Comparison of ENCODE assay signal across 1 cellular context in the genomic region with DNA sequence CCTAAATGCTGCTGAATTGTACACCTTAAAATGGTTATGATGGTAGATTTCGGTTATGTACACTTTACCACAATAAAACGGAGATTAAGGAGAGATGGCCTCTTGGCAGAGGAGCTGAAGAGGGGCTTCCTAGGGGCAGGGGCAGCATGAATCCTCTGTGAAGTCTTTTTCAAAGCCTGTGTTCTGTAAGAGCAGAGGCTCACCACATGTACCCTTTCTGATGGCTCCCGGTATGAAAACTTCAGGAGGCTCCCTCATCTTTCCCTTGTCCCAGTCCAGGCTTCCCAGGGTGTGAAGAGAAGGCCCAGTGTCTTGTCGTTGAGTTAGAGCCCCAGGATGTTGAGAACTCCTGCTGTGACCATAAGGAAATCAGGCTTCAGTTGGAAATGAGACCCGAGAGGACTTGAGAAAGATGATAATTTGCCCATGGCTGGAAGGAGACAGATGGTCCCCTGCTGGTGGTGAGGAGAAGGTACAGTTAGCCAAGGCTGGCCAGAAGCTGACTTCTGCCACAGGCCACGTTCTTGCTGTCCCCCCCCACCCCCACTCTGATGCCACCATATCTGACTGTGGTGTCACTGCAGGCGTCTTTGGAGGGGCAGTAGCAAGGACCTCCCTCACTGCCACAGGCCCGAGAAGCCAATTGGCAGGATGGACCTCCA.
TF ChIP-seq lines count a peak whose summit lies in the region.

No MANE protein-coding gene starts in this region.

TF ChIP-seq in GM23338, 12 proteins besides CTCF, POLR2A, EP300 and RAD21 (continued from another document):
- TF ChIP-seq, protein P1, sequence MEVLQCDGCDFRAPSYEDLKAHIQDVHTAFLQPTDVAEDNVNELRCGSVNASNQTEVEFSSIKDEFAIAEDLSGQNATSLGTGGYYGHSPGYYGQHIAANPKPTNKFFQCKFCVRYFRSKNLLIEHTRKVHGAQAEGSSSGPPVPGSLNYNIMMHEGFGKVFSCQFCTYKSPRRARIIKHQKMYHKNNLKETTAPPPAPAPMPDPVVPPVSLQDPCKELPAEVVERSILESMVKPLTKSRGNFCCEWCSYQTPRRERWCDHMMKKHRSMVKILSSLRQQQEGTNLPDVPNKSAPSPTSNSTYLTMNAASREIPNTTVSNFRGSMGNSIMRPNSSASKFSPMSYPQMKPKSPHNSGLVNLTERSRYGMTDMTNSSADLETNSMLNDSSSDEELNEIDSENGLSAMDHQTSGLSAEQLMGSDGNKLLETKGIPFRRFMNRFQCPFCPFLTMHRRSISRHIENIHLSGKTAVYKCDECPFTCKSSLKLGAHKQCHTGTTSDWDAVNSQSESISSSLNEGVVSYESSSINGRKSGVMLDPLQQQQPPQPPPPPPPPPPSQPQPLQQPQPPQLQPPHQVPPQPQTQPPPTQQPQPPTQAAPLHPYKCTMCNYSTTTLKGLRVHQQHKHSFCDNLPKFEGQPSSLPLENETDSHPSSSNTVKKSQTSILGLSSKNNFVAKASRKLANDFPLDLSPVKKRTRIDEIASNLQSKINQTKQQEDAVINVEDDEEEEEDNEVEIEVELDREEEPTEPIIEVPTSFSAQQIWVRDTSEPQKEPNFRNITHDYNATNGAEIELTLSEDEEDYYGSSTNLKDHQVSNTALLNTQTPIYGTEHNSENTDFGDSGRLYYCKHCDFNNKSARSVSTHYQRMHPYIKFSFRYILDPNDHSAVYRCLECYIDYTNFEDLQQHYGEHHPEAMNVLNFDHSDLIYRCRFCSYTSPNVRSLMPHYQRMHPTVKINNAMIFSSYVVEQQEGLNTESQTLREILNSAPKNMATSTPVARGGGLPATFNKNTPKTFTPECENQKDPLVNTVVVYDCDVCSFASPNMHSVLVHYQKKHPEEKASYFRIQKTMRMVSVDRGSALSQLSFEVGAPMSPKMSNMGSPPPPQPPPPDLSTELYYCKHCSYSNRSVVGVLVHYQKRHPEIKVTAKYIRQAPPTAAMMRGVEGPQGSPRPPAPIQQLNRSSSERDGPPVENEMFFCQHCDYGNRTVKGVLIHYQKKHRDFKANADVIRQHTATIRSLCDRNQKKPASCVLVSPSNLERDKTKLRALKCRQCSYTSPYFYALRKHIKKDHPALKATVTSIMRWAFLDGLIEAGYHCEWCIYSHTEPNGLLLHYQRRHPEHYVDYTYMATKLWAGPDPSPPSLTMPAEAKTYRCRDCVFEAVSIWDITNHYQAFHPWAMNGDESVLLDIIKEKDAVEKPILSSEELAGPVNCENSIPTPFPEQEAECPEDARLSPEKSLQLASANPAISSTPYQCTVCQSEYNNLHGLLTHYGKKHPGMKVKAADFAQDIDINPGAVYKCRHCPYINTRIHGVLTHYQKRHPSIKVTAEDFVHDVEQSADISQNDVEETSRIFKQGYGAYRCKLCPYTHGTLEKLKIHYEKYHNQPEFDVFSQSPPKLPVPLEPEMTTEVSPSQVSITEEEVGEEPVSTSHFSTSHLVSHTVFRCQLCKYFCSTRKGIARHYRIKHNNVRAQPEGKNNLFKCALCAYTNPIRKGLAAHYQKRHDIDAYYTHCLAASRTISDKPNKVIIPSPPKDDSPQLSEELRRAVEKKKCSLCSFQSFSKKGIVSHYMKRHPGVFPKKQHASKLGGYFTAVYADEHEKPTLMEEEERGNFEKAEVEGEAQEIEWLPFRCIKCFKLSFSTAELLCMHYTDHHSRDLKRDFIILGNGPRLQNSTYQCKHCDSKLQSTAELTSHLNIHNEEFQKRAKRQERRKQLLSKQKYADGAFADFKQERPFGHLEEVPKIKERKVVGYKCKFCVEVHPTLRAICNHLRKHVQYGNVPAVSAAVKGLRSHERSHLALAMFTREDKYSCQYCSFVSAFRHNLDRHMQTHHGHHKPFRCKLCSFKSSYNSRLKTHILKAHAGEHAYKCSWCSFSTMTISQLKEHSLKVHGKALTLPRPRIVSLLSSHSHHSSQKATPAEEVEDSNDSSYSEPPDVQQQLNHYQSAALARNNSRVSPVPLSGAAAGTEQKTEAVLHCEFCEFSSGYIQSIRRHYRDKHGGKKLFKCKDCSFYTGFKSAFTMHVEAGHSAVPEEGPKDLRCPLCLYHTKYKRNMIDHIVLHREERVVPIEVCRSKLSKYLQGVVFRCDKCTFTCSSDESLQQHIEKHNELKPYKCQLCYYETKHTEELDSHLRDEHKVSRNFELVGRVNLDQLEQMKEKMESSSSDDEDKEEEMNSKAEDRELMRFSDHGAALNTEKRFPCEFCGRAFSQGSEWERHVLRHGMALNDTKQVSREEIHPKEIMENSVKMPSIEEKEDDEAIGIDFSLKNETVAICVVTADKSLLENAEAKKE (CRISPR knock-in tag; IDR thresholded peaks at IDR 0.05), result no peak
- TF ChIP-seq CREB1 (CRISPR knock-in tag; IDR thresholded peaks at IDR 0.05; ENCODE audit: low read depth) (no peak), ZNF331 (CRISPR knock-in tag; IDR thresholded peaks at IDR 0.05; ENCODE audit: low read depth) (no peak), STAT1 (IDR thresholded peaks at IDR 0.05; ENCODE audit: unreplicated experiment) (no peak), EZH2phosphoT487 (IDR thresholded peaks at IDR 0.05; ENCODE audit: unreplicated experiment) (no peak), ZNF114 (CRISPR knock-in tag; IDR thresholded peaks at IDR 0.05) (no peak)
- TF ChIP-seq, protein P2, sequence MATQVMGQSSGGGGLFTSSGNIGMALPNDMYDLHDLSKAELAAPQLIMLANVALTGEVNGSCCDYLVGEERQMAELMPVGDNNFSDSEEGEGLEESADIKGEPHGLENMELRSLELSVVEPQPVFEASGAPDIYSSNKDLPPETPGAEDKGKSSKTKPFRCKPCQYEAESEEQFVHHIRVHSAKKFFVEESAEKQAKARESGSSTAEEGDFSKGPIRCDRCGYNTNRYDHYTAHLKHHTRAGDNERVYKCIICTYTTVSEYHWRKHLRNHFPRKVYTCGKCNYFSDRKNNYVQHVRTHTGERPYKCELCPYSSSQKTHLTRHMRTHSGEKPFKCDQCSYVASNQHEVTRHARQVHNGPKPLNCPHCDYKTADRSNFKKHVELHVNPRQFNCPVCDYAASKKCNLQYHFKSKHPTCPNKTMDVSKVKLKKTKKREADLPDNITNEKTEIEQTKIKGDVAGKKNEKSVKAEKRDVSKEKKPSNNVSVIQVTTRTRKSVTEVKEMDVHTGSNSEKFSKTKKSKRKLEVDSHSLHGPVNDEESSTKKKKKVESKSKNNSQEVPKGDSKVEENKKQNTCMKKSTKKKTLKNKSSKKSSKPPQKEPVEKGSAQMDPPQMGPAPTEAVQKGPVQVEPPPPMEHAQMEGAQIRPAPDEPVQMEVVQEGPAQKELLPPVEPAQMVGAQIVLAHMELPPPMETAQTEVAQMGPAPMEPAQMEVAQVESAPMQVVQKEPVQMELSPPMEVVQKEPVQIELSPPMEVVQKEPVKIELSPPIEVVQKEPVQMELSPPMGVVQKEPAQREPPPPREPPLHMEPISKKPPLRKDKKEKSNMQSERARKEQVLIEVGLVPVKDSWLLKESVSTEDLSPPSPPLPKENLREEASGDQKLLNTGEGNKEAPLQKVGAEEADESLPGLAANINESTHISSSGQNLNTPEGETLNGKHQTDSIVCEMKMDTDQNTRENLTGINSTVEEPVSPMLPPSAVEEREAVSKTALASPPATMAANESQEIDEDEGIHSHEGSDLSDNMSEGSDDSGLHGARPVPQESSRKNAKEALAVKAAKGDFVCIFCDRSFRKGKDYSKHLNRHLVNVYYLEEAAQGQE (IDR thresholded peaks at IDR 0.05; ENCODE audit: unreplicated experiment), result no peak
TF ChIP-seq in GM23338: peak in this region for 0.
